34 cellular contexts compared by ENCODE assay signal in genomic region chr3:120332646-120333045, GRCh38.
"Had no signal": no experiment of that assay in that cellular context is flagged by ENCODE, and none has a peak within 500 bp of the region (broad histone marks: within the 10 kb centered on the region; RNA-seq: fewer than 3 reads in every experiment).

No MANE protein-coding gene starts in this region.

- DNase-seq: Karpas-422, Kasumi-1, MG63, MM.1S, MV-4-11, NCI-H1048, NCI-H1092, NCI-H1092 treated with DMSO at 0.1 percent for 48 hours, NCI-H1105, NCI-H1105 treated with DMSO at 0.1 percent for 48 hours, NCI-H1417, NCI-H1417 treated with DMSO at 0.1 percent for 48 hours, NCI-H1436, NCI-H1436 treated with DMSO at 0.1 percent for 48 hours, NCI-H146, NCI-H1694, NCI-H1694 treated with DMSO at 0.1 percent for 48 hours, NCI-H187, NCI-H187 treated with DMSO at 0.1 percent for 48 hours, NCI-H1930, NCI-H2029, NCI-H2029 treated with DMSO at 0.1 percent for 48 hours, NCI-H2081, NCI-H2081 treated with DMSO at 0.1 percent for 48 hours, NCI-H2107, NCI-H2171, NCI-H2171 treated with DMSO at 0.1 percent for 48 hours, NCI-H2227 treated with DMSO at 0.1 percent for 48 hours, NCI-H226, NCI-H345, NCI-H446, NCI-H446 treated with DMSO at 0.1 percent for 48 hours, NCI-H510A, NCI-H510A treated with DMSO at 0.1 percent for 48 hours had no signal

- H3K9me3 ChIP-seq: MG63 had no signal

- H3K27me3 ChIP-seq: MG63 had no signal

- H3K4me3 ChIP-seq: MG63 had no signal
